Comparison of ENCODE assay signal across 1 cellular context in the genomic region with DNA sequence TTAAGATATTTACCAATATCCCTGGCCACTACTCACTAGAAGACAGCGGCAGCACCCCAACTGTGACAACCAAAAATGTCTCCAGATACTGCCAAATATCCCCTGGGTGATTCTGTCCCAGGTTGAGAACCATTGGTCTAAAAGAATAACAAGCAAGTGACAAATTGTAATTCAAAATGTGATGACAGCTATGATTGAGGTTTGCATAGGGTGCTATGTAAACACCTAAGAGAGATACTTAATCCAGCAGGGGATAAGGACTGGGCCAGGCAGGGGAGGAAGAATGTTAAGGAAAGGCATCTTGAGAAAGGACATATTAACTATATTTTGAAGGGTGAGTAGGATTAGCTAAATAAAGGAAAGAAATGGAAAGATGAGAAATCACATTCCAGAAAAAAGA.
TF ChIP-seq lines count a peak whose summit lies in the region.

No MANE protein-coding gene starts in this region.

TF ChIP-seq in K562, 482 proteins besides CTCF, POLR2A, EP300 and RAD21 (continued from another document):
- TF ChIP-seq, protein P1, sequence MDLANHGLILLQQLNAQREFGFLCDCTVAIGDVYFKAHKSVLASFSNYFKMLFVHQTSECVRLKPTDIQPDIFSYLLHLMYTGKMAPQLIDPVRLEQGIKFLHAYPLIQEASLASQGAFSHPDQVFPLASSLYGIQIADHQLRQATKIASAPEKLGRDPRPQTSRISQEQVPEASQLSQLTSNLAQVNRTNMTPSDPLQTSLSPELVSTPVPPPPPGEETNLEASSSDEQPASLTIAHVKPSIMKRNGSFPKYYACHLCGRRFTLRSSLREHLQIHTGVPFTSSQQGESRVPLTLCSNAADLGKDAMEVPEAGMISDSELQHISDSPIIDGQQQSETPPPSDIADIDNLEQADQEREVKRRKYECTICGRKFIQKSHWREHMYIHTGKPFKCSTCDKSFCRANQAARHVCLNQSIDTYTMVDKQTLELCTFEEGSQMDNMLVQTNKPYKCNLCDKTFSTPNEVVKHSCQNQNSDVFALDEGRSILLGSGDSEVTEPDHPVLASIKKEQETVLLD (IDR thresholded peaks at IDR 0.05): no peak
- TF ChIP-seq KAT2B (IDR thresholded peaks at IDR 0.05; ENCODE audit: low read depth, low read length): no peak
- TF ChIP-seq ZNF586 (CRISPR knock-in tag; conservative IDR thresholded peaks at IDR 0.05): no peak
- peak in 1 of 2 experiments; percentile 95; a peak in 2 of 4 replicates for TF ChIP-seq FOXA3 (CRISPR knock-in tag; conservative IDR thresholded peaks at IDR 0.05 in 1 of 2, IDR thresholded peaks at IDR 0.05 in 1 of 2)
- no peak for TF ChIP-seq SIN3B (IDR thresholded peaks at IDR 0.05; ENCODE audit: low read depth)
- no peak for TF ChIP-seq KLF6 (CRISPR knock-in tag; IDR thresholded peaks at IDR 0.05; ENCODE audit: borderline replicate concordance)
- TF ChIP-seq, protein P2, sequence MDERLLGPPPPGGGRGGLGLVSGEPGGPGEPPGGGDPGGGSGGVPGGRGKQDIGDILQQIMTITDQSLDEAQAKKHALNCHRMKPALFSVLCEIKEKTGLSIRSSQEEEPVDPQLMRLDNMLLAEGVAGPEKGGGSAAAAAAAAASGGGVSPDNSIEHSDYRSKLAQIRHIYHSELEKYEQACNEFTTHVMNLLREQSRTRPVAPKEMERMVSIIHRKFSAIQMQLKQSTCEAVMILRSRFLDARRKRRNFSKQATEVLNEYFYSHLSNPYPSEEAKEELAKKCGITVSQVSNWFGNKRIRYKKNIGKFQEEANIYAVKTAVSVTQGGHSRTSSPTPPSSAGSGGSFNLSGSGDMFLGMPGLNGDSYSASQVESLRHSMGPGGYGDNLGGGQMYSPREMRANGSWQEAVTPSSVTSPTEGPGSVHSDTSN (CRISPR knock-in tag; IDR thresholded peaks at IDR 0.05; ENCODE audit: low read depth): no peak
- TF ChIP-seq, protein P2 (tag; conservative IDR thresholded peaks at IDR 0.05; ENCODE audit: low read depth): peak; percentile 90
- TF ChIP-seq, protein P3, sequence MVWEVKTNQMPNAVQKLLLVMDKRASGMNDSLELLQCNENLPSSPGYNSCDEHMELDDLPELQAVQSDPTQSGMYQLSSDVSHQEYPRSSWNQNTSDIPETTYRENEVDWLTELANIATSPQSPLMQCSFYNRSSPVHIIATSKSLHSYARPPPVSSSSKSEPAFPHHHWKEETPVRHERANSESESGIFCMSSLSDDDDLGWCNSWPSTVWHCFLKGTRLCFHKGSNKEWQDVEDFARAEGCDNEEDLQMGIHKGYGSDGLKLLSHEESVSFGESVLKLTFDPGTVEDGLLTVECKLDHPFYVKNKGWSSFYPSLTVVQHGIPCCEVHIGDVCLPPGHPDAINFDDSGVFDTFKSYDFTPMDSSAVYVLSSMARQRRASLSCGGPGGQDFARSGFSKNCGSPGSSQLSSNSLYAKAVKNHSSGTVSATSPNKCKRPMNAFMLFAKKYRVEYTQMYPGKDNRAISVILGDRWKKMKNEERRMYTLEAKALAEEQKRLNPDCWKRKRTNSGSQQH (CRISPR knock-in tag; IDR thresholded peaks at IDR 0.05): no peak
- no peak for TF ChIP-seq PTTG1 (tag; IDR thresholded peaks at IDR 0.05; ENCODE audit: low read depth)
- peak; percentile 89 for TF ChIP-seq MEIS2 (IDR thresholded peaks at IDR 0.05; ENCODE audit: partially characterized antibody)
- TF ChIP-seq ZNF445 (CRISPR knock-in tag; IDR thresholded peaks at IDR 0.05; ENCODE audit: low read depth): no peak
- 0 out of 2 replicates have a peak, but pooled peaks have one; percentile 17 for TF ChIP-seq FOXJ2 (tag; IDR thresholded peaks at IDR 0.05)
- TF ChIP-seq, protein P4, sequence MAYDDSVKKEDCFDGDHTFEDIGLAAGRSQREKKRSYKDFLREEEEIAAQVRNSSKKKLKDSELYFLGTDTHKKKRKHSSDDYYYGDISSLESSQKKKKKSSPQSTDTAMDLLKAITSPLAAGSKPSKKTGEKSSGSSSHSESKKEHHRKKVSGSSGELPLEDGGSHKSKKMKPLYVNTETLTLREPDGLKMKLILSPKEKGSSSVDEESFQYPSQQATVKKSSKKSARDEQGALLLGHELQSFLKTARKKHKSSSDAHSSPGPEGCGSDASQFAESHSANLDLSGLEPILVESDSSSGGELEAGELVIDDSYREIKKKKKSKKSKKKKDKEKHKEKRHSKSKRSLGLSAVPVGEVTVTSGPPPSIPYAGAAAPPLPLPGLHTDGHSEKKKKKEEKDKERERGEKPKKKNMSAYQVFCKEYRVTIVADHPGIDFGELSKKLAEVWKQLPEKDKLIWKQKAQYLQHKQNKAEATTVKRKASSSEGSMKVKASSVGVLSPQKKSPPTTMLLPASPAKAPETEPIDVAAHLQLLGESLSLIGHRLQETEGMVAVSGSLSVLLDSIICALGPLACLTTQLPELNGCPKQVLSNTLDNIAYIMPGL (CRISPR knock-in tag; IDR thresholded peaks at IDR 0.05): no peak
- TF ChIP-seq, protein P5, sequence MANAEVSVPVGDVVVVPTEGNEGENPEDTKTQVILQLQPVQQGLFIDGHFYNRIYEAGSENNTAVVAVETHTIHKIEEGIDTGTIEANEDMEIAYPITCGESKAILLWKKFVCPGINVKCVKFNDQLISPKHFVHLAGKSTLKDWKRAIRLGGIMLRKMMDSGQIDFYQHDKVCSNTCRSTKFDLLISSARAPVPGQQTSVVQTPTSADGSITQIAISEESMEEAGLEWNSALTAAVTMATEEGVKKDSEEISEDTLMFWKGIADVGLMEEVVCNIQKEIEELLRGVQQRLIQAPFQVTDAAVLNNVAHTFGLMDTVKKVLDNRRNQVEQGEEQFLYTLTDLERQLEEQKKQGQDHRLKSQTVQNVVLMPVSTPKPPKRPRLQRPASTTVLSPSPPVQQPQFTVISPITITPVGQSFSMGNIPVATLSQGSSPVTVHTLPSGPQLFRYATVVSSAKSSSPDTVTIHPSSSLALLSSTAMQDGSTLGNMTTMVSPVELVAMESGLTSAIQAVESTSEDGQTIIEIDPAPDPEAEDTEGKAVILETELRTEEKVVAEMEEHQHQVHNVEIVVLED (CRISPR knock-in tag; IDR thresholded peaks at IDR 0.05): no peak
TF ChIP-seq in K562: peak in this region for 4.
